1 cellular context compared by ENCODE assay signal in the genomic region with DNA sequence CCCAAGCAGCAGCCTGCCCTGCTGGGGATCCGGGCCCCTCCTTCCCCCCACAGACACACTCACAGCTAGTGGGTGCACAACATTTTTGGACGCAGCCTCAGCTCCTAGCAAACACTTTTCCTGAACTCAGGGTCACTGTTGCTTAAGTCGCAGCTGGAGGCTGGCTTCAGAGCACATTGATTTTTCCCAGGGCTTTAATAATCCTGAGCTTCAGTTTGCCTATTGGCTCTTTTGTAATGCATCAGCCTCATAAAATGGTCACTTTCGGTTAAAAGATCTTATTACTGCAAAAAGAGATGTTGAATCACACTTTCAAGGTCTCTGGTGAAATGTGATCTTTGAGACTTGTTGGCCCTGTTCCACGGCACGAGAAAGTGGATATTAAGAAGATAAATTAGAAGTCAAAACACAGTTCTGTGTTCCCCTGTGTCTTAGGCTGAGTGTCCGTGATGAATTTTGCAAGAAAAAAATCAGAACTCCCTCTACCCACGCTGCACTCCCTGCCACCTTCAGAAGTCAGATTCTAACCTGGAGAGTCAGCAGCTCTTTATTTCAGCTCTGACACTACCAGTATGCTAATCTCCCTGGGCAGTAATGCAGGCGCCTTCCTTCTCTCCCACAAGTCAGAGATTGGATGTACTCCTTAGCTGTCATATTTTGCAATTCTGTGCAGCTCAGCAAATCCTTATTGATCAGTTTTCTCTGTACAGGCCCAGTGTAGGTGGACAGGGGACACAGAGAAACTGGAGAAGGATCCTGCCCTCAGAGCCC.
TF ChIP-seq lines count a peak whose summit lies in the region.

No MANE protein-coding gene starts in this region.

TF ChIP-seq in GM23338, 12 proteins besides CTCF, POLR2A, EP300 and RAD21 (continued from another document):
- TF ChIP-seq, protein P1, sequence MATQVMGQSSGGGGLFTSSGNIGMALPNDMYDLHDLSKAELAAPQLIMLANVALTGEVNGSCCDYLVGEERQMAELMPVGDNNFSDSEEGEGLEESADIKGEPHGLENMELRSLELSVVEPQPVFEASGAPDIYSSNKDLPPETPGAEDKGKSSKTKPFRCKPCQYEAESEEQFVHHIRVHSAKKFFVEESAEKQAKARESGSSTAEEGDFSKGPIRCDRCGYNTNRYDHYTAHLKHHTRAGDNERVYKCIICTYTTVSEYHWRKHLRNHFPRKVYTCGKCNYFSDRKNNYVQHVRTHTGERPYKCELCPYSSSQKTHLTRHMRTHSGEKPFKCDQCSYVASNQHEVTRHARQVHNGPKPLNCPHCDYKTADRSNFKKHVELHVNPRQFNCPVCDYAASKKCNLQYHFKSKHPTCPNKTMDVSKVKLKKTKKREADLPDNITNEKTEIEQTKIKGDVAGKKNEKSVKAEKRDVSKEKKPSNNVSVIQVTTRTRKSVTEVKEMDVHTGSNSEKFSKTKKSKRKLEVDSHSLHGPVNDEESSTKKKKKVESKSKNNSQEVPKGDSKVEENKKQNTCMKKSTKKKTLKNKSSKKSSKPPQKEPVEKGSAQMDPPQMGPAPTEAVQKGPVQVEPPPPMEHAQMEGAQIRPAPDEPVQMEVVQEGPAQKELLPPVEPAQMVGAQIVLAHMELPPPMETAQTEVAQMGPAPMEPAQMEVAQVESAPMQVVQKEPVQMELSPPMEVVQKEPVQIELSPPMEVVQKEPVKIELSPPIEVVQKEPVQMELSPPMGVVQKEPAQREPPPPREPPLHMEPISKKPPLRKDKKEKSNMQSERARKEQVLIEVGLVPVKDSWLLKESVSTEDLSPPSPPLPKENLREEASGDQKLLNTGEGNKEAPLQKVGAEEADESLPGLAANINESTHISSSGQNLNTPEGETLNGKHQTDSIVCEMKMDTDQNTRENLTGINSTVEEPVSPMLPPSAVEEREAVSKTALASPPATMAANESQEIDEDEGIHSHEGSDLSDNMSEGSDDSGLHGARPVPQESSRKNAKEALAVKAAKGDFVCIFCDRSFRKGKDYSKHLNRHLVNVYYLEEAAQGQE (IDR thresholded peaks at IDR 0.05; ENCODE audit: unreplicated experiment) = no peak
- no peak for TF ChIP-seq EZH2phosphoT487 (IDR thresholded peaks at IDR 0.05; ENCODE audit: unreplicated experiment)
- no peak for TF ChIP-seq STAT1 (IDR thresholded peaks at IDR 0.05; ENCODE audit: unreplicated experiment)
- no peak for TF ChIP-seq NANOG (IDR thresholded peaks at IDR 0.05; ENCODE audit: borderline replicate concordance)
- TF ChIP-seq POLR2AphosphoS5 (IDR thresholded peaks at IDR 0.05; ENCODE audit: low read depth) = no peak
- TF ChIP-seq ZNF114 (CRISPR knock-in tag; IDR thresholded peaks at IDR 0.05) = no peak
- no peak for TF ChIP-seq JUNB (IDR thresholded peaks at IDR 0.05; ENCODE audit: unreplicated experiment)
